10 cellular contexts compared by ENCODE assay signal in genomic region chr4:88765729-88766128, GRCh38.
DNase-seq lines count a peak whose midpoint lies in the region; ATAC-seq and TF ChIP-seq lines count a peak whose summit lies in the region.
"Had no signal": no experiment of that assay in that cellular context is flagged by ENCODE, and none has a peak within 500 bp of the region (broad histone marks: within the 10 kb centered on the region; RNA-seq: fewer than 3 reads in every experiment).

No MANE protein-coding gene starts in this region.

- no peaks in the 10 kb centered on the region for H4K20me1 ChIP-seq in PC-3 (ENCODE audit: low read length)

- no peaks in the 10 kb centered on the region for H3K9me3 ChIP-seq in PC-3 (ENCODE audit: low read length)
- no peaks in the 10 kb centered on the region for H3K9me3 ChIP-seq in mesenchymal stem cell (ENCODE audit: control insufficient read depth, low read length)

- no peak for TF ChIP-seq CTCF in AG09309 (IDR thresholded peaks at IDR 0.05; ENCODE audit: control insufficient read depth, insufficient read depth, low read depth, low read length, missing control alignments)
- TF ChIP-seq CTCF in PC-3 (conservative IDR thresholded peaks at IDR 0.05; ENCODE audit: low read depth, low read length) = no peak
- no peak for TF ChIP-seq CTCF in epithelial cell of proximal tubule (conservative IDR thresholded peaks at IDR 0.05; ENCODE audit: low read depth, low read length)

- no peak overlapping the region for H4K8ac ChIP-seq in mesenchymal stem cell (ENCODE audit: low read length)

- WGBS in mesenchymal stem cell = 42% methylated on average over 2 of the region's 2 CpGs

- peaks cover 11% of the 10 kb centered on the region for H3K36me3 Mint-ChIP-seq in activated T-helper 1 cell treated with anti-CD3 and anti-CD28 coated beads, Interleukin-12 subunit alpha, Interleukin-12 subunit beta, Interleukin-2, Interleukin-4 antibody, amounts not matched to agents 30 ng/mL and 10 ng/mL and 1 ng/mL, durations not matched to agents 14 hours and 24 hours and 36 hours (ENCODE audit: low read depth)
- H3K36me3 Mint-ChIP-seq in T-cell = peaks cover 17% of the 10 kb centered on the region
- H3K36me3 Mint-ChIP-seq: naive thymus-derived CD8-positive, alpha-beta T cell had no signal

- H3K4ac ChIP-seq in mesenchymal stem cell (ENCODE audit: low read depth in 1 of 2, low read length in 2 of 2) = no peak overlapping the region

- H3K23ac ChIP-seq in mesenchymal stem cell (ENCODE audit: low read length in 2 of 2) = no peak overlapping the region

- no peaks in the 10 kb centered on the region for H3K36me3 ChIP-seq in PC-3 (ENCODE audit: low read depth, low read length)
- peaks cover 0 to 21% of the 10 kb centered on the region in 2 experiments for H3K36me3 ChIP-seq in mesenchymal stem cell (ENCODE audit: control insufficient read depth in 1 of 2, insufficient read depth in 2 of 2, low read depth in 1 of 2, low read length in 2 of 2)

- no peak overlapping the region for H2AFZ ChIP-seq in PC-3 (ENCODE audit: low read length)
- no peak overlapping the region for H2AFZ ChIP-seq in mesenchymal stem cell (ENCODE audit: low read depth, low read length)

- H3K27me3 Mint-ChIP-seq in activated T-helper 1 cell treated with anti-CD3 and anti-CD28 coated beads, Interleukin-12 subunit alpha, Interleukin-12 subunit beta, Interleukin-2, Interleukin-4 antibody, amounts not matched to agents 30 ng/mL and 10 ng/mL and 1 ng/mL, durations not matched to agents 14 hours and 24 hours and 36 hours (ENCODE audit: insufficient read depth) = peaks cover 3% of the 10 kb centered on the region
- H3K27me3 Mint-ChIP-seq in T-cell = no peaks in the 10 kb centered on the region

- BruUV-seq in PC-3 (replicated peaks; lab: Mats Ljungman, UMichigan) = no TSS peak

- no peaks in the 10 kb centered on the region for H3K79me1 ChIP-seq in mesenchymal stem cell (replicated peaks; ENCODE audit: low read length, poor library complexity, severe bottlenecking)

- H3K14ac ChIP-seq in mesenchymal stem cell (ENCODE audit: low read length in 2 of 2) = no peak overlapping the region

- POLR2A ChIA-PET in PC-3 (lab: Charles Lee; ENCODE audit: unreplicated experiment) (no interaction called here), T-cell (lab: Charles Lee) (interaction anchor here in 1 of 2 donors (0.6 kb wide), 1 partner anchor 428 kb away, joined by 4 read pairs; no protein-coding TSS in a partner anchor)

- H3K18ac ChIP-seq in mesenchymal stem cell (ENCODE audit: low read depth in 1 of 2, low read length in 2 of 2) = no peak overlapping the region

- no peak overlapping the region for H3K27ac Mint-ChIP-seq in activated T-helper 1 cell treated with anti-CD3 and anti-CD28 coated beads, Interleukin-12 subunit alpha, Interleukin-12 subunit beta, Interleukin-2, Interleukin-4 antibody, amounts not matched to agents 30 ng/mL and 10 ng/mL and 1 ng/mL, durations not matched to agents 14 hours and 24 hours and 36 hours
- H3K27ac Mint-ChIP-seq in T-cell = no peak overlapping the region
- H3K27ac Mint-ChIP-seq: naive thymus-derived CD8-positive, alpha-beta T cell had no signal

- H3K27me3 ChIP-seq in PC-3 (ENCODE audit: low read length) = no peaks in the 10 kb centered on the region
- H3K27me3 ChIP-seq in mesenchymal stem cell (ENCODE audit: control insufficient read depth in 1 of 2, insufficient read depth in 1 of 2, low read length in 2 of 2) = no peaks in the 10 kb centered on the region

- H3K79me2 ChIP-seq in PC-3 (ENCODE audit: low read length) = no peaks in the 10 kb centered on the region

- H2BK12ac ChIP-seq in mesenchymal stem cell (ENCODE audit: low read length in 2 of 2) = no peak overlapping the region

- no peaks in the 10 kb centered on the region for H3K9me2 ChIP-seq in PC-3 (replicated peaks; ENCODE audit: low read length)

- H3K4me3 ChIP-seq in AG09309 (ENCODE audit: control insufficient read depth, low read depth, low read length) (no peak overlapping the region), PC-3 (ENCODE audit: low read length) (no peak overlapping the region), epithelial cell of proximal tubule (ENCODE audit: low read depth, low read length) (no peak overlapping the region), mesenchymal stem cell (ENCODE audit: insufficient read depth in 1 of 2, low read depth in 1 of 2, low read length in 2 of 2) (no peak overlapping the region)

- H3K4me1 ChIP-seq in PC-3 (ENCODE audit: insufficient read depth, low read length) (peaks cover 6% of the 10 kb centered on the region), mesenchymal stem cell (ENCODE audit: control insufficient read depth, insufficient read depth, low read depth, low read length) (no peaks in the 10 kb centered on the region)

- H3K9me3 Mint-ChIP-seq in activated T-helper 1 cell treated with anti-CD3 and anti-CD28 coated beads, Interleukin-12 subunit alpha, Interleukin-12 subunit beta, Interleukin-2, Interleukin-4 antibody, amounts not matched to agents 30 ng/mL and 10 ng/mL and 1 ng/mL, durations not matched to agents 14 hours and 24 hours and 36 hours = no peaks in the 10 kb centered on the region
- H3K9me3 Mint-ChIP-seq in T-cell = no peaks in the 10 kb centered on the region
- H3K9me3 Mint-ChIP-seq: naive thymus-derived CD8-positive, alpha-beta T cell had no signal

- peaks cover 11% of the 10 kb centered on the region for H3K4me1 Mint-ChIP-seq in activated T-helper 1 cell treated with anti-CD3 and anti-CD28 coated beads, Interleukin-12 subunit alpha, Interleukin-12 subunit beta, Interleukin-2, Interleukin-4 antibody, amounts not matched to agents 30 ng/mL and 10 ng/mL and 1 ng/mL, durations not matched to agents 14 hours and 24 hours and 36 hours (ENCODE audit: low read depth)
- H3K4me1 Mint-ChIP-seq in T-cell = no peaks in the 10 kb centered on the region
- H3K4me1 Mint-ChIP-seq: naive thymus-derived CD8-positive, alpha-beta T cell had no signal

- no peak overlapping the region for H3K9ac ChIP-seq in PC-3 (ENCODE audit: low read length)
- H3K9ac ChIP-seq in mesenchymal stem cell (ENCODE audit: low read length) = no peak overlapping the region

- no peak overlapping the region for H4K91ac ChIP-seq in mesenchymal stem cell (ENCODE audit: low read length)

- no peak overlapping the region for H3K27ac ChIP-seq in PC-3 (ENCODE audit: low read length)
- no peak overlapping the region for H3K27ac ChIP-seq in mesenchymal stem cell (ENCODE audit: low read length, poor library complexity, severe bottlenecking)

- no peak overlapping the region for H2BK5ac ChIP-seq in mesenchymal stem cell (ENCODE audit: low read depth, low read length, poor library complexity, severe bottlenecking)

- DNase-seq in AG09309 (ENCODE audit: low read depth) = peak; percentile 61
- DNase-seq in PC-3 = peak; percentile 78
- peak; percentile 69 for DNase-seq in epithelial cell of proximal tubule (ENCODE audit: low read depth)
- DNase-seq in mesenchymal stem cell = peak; percentile 60
- DNase-seq in NCI-H526 treated with DMSO at 0.1 percent for 48 hours (lab: John Stamatoyannopoulos, UW) = no peak
- DNase-seq in activated T-helper 1 cell treated with anti-CD3 and anti-CD28 coated beads, Interleukin-12 subunit alpha, Interleukin-12 subunit beta, Interleukin-2, Interleukin-4 antibody, amounts not matched to agents 30 ng/mL and 10 ng/mL and 1 ng/mL, durations not matched to agents 14 hours and 24 hours and 36 hours (ENCODE audit: low spot score) = no peak
- DNase-seq in NCI-H748 treated with DMSO at 0.1 percent for 48 hours (lab: John Stamatoyannopoulos, UW) = no peak
- DNase-seq in T-cell = no peak
- DNase-seq: naive thymus-derived CD8-positive, alpha-beta T cell; RPMI8226 had no signal

- H3K4me3 Mint-ChIP-seq in activated T-helper 1 cell treated with anti-CD3 and anti-CD28 coated beads, Interleukin-12 subunit alpha, Interleukin-12 subunit beta, Interleukin-2, Interleukin-4 antibody, amounts not matched to agents 30 ng/mL and 10 ng/mL and 1 ng/mL, durations not matched to agents 14 hours and 24 hours and 36 hours = no peak overlapping the region
- no peak overlapping the region for H3K4me3 Mint-ChIP-seq in T-cell
- H3K4me3 Mint-ChIP-seq: naive thymus-derived CD8-positive, alpha-beta T cell had no signal

- intact Hi-C loops in PC-3 (cut with micrococcal nuclease) = no loop called here
- intact Hi-C loops in activated T-helper 1 cell treated with anti-CD3 and anti-CD28 coated beads, Interleukin-12 subunit alpha, Interleukin-12 subunit beta, Interleukin-2, Interleukin-4 antibody, amounts not matched to agents 30 ng/mL and 10 ng/mL and 1 ng/mL, durations not matched to agents 14 hours and 24 hours and 36 hours (cut with micrococcal nuclease) = no loop called here

- H3F3A ChIP-seq in PC-3 (ENCODE audit: low read length, unreplicated experiment) = peaks cover 5% of the 10 kb centered on the region

- H2AK5ac ChIP-seq in mesenchymal stem cell (ENCODE audit: low read length, severe bottlenecking) = no peak overlapping the region

- H3K4me2 ChIP-seq in PC-3 (ENCODE audit: low read length) (no peak overlapping the region), mesenchymal stem cell (ENCODE audit: low read length, poor library complexity, severe bottlenecking) (no peak overlapping the region)

- ATAC-seq in PC-3 (peak; percentile 98), T-cell (replicated peaks in 1 of 4) (no peak)
- ATAC-seq: naive thymus-derived CD8-positive, alpha-beta T cell had no signal

- no peak overlapping the region for H2BK15ac ChIP-seq in mesenchymal stem cell (ENCODE audit: low read depth, poor library complexity, severe bottlenecking)

- CTCF ChIA-PET in PC-3 (lab: Charles Lee) (no interaction called here), T-cell (lab: Charles Lee) (no interaction called here)

- no peak overlapping the region for H2BK120ac ChIP-seq in mesenchymal stem cell (ENCODE audit: low read depth, low read length)

Comparison
In these comparisons a context has a peak if more than half of its experiments do, and no peak if none do; other contexts are left out.
1. DNase-seq: peak in AG09309 (single experiment), PC-3 (single experiment), epithelial cell of proximal tubule (single experiment) and mesenchymal stem cell (single experiment); none in NCI-H526 treated with DMSO at 0.1 percent for 48 hours (single experiment), activated T-helper 1 cell treated with anti-CD3 and anti-CD28 coated beads, Interleukin-12 subunit alpha, Interleukin-12 subunit beta, Interleukin-2, Interleukin-4 antibody, amounts not matched to agents 30 ng/mL and 10 ng/mL and 1 ng/mL, durations not matched to agents 14 hours and 24 hours and 36 hours (single experiment), NCI-H748 treated with DMSO at 0.1 percent for 48 hours (single experiment) and T-cell (0 of 34).